2 cellular contexts compared by ENCODE assay signal in genomic region chr2:150538582-150539236, GRCh38.
TF ChIP-seq lines count a peak whose summit lies in the region.

No MANE protein-coding gene starts in this region.

TF ChIP-seq in SK-N-SH, 30 proteins besides CTCF, POLR2A, EP300 and RAD21 (continued from another document):
- TF ChIP-seq ZBTB33 (IDR thresholded peaks at IDR 0.05; ENCODE audit: borderline replicate concordance, low read depth) (no peak), IRF3 (IDR thresholded peaks at IDR 0.05; ENCODE audit: low read depth, low read length) (no peak)

TF ChIP-seq in SK-N-SH treated with all-trans-retinoic acid at 6 μM for 48 hours, 23 proteins besides CTCF, POLR2A, EP300 and RAD21 (continued from another document):
- no peak for TF ChIP-seq ZFP30 (CRISPR knock-in tag; IDR thresholded peaks at IDR 0.05)
- no peak for TF ChIP-seq PATZ1 (CRISPR knock-in tag; IDR thresholded peaks at IDR 0.05; ENCODE audit: borderline replicate concordance)
- no peak for TF ChIP-seq TCF4 (CRISPR knock-in tag; IDR thresholded peaks at IDR 0.05; ENCODE audit: borderline replicate concordance)
- no peak for TF ChIP-seq TSHZ2 (CRISPR knock-in tag; IDR thresholded peaks at IDR 0.05)
- TF ChIP-seq CREB5 (CRISPR knock-in tag; IDR thresholded peaks at IDR 0.05; ENCODE audit: low read depth) = no peak
- no peak for TF ChIP-seq ISL1 (CRISPR knock-in tag; IDR thresholded peaks at IDR 0.05)
